In the genomic region with DNA sequence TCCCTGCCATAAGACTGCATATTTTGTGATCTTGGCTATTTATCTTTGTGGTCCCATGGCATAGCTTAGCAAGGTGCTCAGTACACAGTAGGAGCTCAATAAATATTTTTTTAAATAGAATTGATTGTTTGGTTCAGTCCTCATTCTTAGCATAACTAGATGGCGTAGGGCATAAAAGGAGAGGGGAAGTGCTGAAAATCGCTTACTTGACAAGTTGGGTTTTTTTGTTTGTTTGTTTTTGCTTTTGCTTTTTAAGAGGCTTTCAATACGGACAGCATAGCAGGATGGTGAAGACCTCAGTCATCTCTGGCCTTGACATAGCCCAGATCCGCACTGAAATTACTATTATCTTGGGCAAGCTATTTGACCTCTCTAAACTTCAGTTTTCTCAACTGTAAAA, we compare ENCODE assay signal across 23 cellular contexts.
DNase-seq lines count a peak whose midpoint lies in the region; ATAC-seq, FAIRE-seq and TF ChIP-seq lines count a peak whose summit lies in the region.
"Had no signal": no experiment of that assay in that cellular context is flagged by ENCODE, and none has a peak within 500 bp of the region (broad histone marks: within the 10 kb centered on the region; RNA-seq: fewer than 3 reads in every experiment).

No MANE protein-coding gene starts in this region.

- intact Hi-C loops in HepG2 (cut with micrococcal nuclease; ENCODE audit: unreplicated experiment), result no loop called here
- intact Hi-C loops in right lobe of liver (cut with DNase I), result no loop called here

- in situ Hi-C loops in HepG2 (cut with HindIII; ENCODE audit: extremely low pct_ligation_motif_present, low pct_unique_long_range_greater_than_20kb), result no loop called here

- H3K9ac ChIP-seq in HepG2 (ENCODE audit: insufficient read depth, low read depth, low read length), result no peak overlapping the region

- H2AFZ ChIP-seq in HepG2 (ENCODE audit: low read length), result no peak overlapping the region

- H3K27me3 ChIP-seq in HepG2 (ENCODE audit: control insufficient read depth in 1 of 2, insufficient read depth in 2 of 2, low read length in 2 of 2) (peaks cover 0 to 14% of the 10 kb centered on the region in 2 experiments; a peak in 2 of 5 replicates), right lobe of liver (no peaks in the 10 kb centered on the region)

- H3K36me3 Mint-ChIP-seq in nephron (ENCODE audit: low read depth), result no peaks in the 10 kb centered on the region
- H3K36me3 Mint-ChIP-seq in activated naive CD8-positive, alpha-beta T cell treated with anti-CD3 and anti-CD28 coated beads for 36 hours, result no peaks in the 10 kb centered on the region
- H3K36me3 Mint-ChIP-seq in activated CD4-positive, alpha-beta memory T cell treated with anti-CD3 and anti-CD28 coated beads, Interleukin-2, amount 10 ng/mL, durations not matched to agents 7 days and 5 days (ENCODE audit: low read depth), result no peaks in the 10 kb centered on the region
- H3K36me3 Mint-ChIP-seq: CD4-positive, CD25-positive, alpha-beta regulatory T cell; CD8-positive, alpha-beta memory T cell had no signal

- no peak overlapping the region for H3K4me3 ChIP-seq in HepG2 (replicated peaks in 1 of 3; ENCODE audit: insufficient read depth in 1 of 3, low read depth in 2 of 3, low read length in 3 of 3)
- no peak overlapping the region for H3K4me3 ChIP-seq in right lobe of liver
- H3K4me3 ChIP-seq: GM12878 had no signal

- H3K27ac ChIP-seq in HepG2 (ENCODE audit: extremely low read length, insufficient read depth, low read length) (no peak overlapping the region), right lobe of liver (peak overlapping the region in 1 of 3 donors; percentile 37), VCaP (peak overlapping the region; percentile 70)
- H3K27ac ChIP-seq: 22Rv1 had no signal

- TF ChIP-seq RAD21 in HepG2 (CRISPR knock-in tag; IDR thresholded peaks at IDR 0.05), result no peak

- peaks cover 2% of the 10 kb centered on the region for H3K9me3 Mint-ChIP-seq in nephron
- no peaks in the 10 kb centered on the region for H3K9me3 Mint-ChIP-seq in activated naive CD8-positive, alpha-beta T cell treated with anti-CD3 and anti-CD28 coated beads for 36 hours
- no peaks in the 10 kb centered on the region for H3K9me3 Mint-ChIP-seq in activated CD4-positive, alpha-beta memory T cell treated with anti-CD3 and anti-CD28 coated beads, Interleukin-2, amount 10 ng/mL, durations not matched to agents 7 days and 5 days
- H3K9me3 Mint-ChIP-seq: CD4-positive, CD25-positive, alpha-beta regulatory T cell; CD8-positive, alpha-beta memory T cell; HFFc6 had no signal

- H3K4me2 ChIP-seq in HepG2 (ENCODE audit: low read depth, low read length), result no peak overlapping the region

- H3K4me1 ChIP-seq in HepG2 (ENCODE audit: insufficient read depth, low read length) (peaks cover 15% of the 10 kb centered on the region), right lobe of liver (peaks cover 0 to 16% (median 0%) of the 10 kb centered on the region in 4 donors)

- peaks cover 24% of the 10 kb centered on the region for H3K4me1 Mint-ChIP-seq in nephron
- H3K4me1 Mint-ChIP-seq in activated naive CD8-positive, alpha-beta T cell treated with anti-CD3 and anti-CD28 coated beads for 36 hours, result no peaks in the 10 kb centered on the region
- H3K4me1 Mint-ChIP-seq in activated CD4-positive, alpha-beta memory T cell treated with anti-CD3 and anti-CD28 coated beads, Interleukin-2, amount 10 ng/mL, durations not matched to agents 7 days and 5 days, result peaks cover 4% of the 10 kb centered on the region
- H3K4me1 Mint-ChIP-seq: CD4-positive, CD25-positive, alpha-beta regulatory T cell; CD8-positive, alpha-beta memory T cell had no signal

- no peaks in the 10 kb centered on the region for H3K79me2 ChIP-seq in HepG2 (ENCODE audit: insufficient read depth, low read length)

- POLR2A ChIA-PET in HepG2 (lab: Yijun Ruan, JAX), result no interaction called here
- POLR2A ChIA-PET in activated CD4-positive, alpha-beta memory T cell treated with anti-CD3 and anti-CD28 coated beads, Interleukin-2, amount 10 ng/mL, durations not matched to agents 7 days and 5 days (lab: Charles Lee), result no interaction called here

- no peak for TF ChIP-seq CTCF in HepG2 (CRISPR knock-in tag; IDR thresholded peaks at IDR 0.05)
- TF ChIP-seq CTCF in right lobe of liver (IDR thresholded peaks at IDR 0.05), result no peak
- TF ChIP-seq CTCF in VCaP (conservative IDR thresholded peaks at IDR 0.05), result no peak
- TF ChIP-seq CTCF in nephron (IDR thresholded peaks at IDR 0.05; ENCODE audit: unreplicated experiment in 3 of 3), result no peak

- H3K27ac Mint-ChIP-seq in nephron, result peak overlapping the region in 2 of 3 experiments; percentile 26 to 29
- H3K27ac Mint-ChIP-seq in activated naive CD8-positive, alpha-beta T cell treated with anti-CD3 and anti-CD28 coated beads for 36 hours, result no peak overlapping the region
- no peak overlapping the region for H3K27ac Mint-ChIP-seq in activated CD4-positive, alpha-beta memory T cell treated with anti-CD3 and anti-CD28 coated beads, Interleukin-2, amount 10 ng/mL, durations not matched to agents 7 days and 5 days
- H3K27ac Mint-ChIP-seq: CD4-positive, CD25-positive, alpha-beta regulatory T cell; CD8-positive, alpha-beta memory T cell; HFFc6 had no signal

- no peak for ATAC-seq in HepG2
- ATAC-seq in right lobe of liver, result no peak
- ATAC-seq: GM12878, HCT116 had no signal

- DNase-seq in HepG2 (ENCODE audit: low spot score) (no peak), right lobe of liver (no peak)
- no peak for DNase-seq in effector CD8-positive, alpha-beta T cell (lab: John Stamatoyannopoulos, UW)
- no peak for DNase-seq in activated naive CD8-positive, alpha-beta T cell treated with anti-CD3 and anti-CD28 coated beads for 36 hours
- no peak for DNase-seq in activated CD4-positive, alpha-beta memory T cell treated with anti-CD3 and anti-CD28 coated beads, Interleukin-2, amount 10 ng/mL, durations not matched to agents 7 days and 5 days
- DNase-seq: C1 segment of cervical spinal cord; CD4-positive, CD25-positive, alpha-beta regulatory T cell; CD8-positive, alpha-beta memory T cell; COR-L47; DMS 273 treated with DMSO at 0.1 percent for 48 hours; DMS53; DND-41; EL; GOT3; H7; HFFc6 had no signal

- no peaks in the 10 kb centered on the region for H4K20me1 ChIP-seq in HepG2 (ENCODE audit: insufficient read depth, low read length)

- H3K36me3 ChIP-seq in HepG2 (replicated peaks in 1 of 2; ENCODE audit: control insufficient read depth in 1 of 2, insufficient read depth in 2 of 2, low read length in 2 of 2) (no peaks in the 10 kb centered on the region), right lobe of liver (no peaks in the 10 kb centered on the region)

- peaks cover 3% of the 10 kb centered on the region for H3K27me3 Mint-ChIP-seq in nephron (ENCODE audit: low read depth)
- peaks cover 22% of the 10 kb centered on the region for H3K27me3 Mint-ChIP-seq in activated naive CD8-positive, alpha-beta T cell treated with anti-CD3 and anti-CD28 coated beads for 36 hours
- H3K27me3 Mint-ChIP-seq in activated CD4-positive, alpha-beta memory T cell treated with anti-CD3 and anti-CD28 coated beads, Interleukin-2, amount 10 ng/mL, durations not matched to agents 7 days and 5 days, result peaks cover 12% of the 10 kb centered on the region

- FAIRE-seq in HepG2 (lab: Jason Lieb, UNC), result no peak
- FAIRE-seq: GM12878, GM19239, HTR-8/SVneo had no signal

- CTCF ChIA-PET in HepG2 (lab: Yijun Ruan, JAX; ENCODE audit: low intra/inter-chr PET ratio, low total read pairs), result no interaction called here
- CTCF ChIA-PET in activated CD4-positive, alpha-beta memory T cell treated with anti-CD3 and anti-CD28 coated beads, Interleukin-2, amount 10 ng/mL, durations not matched to agents 7 days and 5 days (lab: Charles Lee), result no interaction called here

- no peak for TF ChIP-seq POLR2A in HepG2 (IDR thresholded peaks at IDR 0.05; ENCODE audit: insufficient read depth in 1 of 2, low read depth in 2 of 2, low read length in 2 of 2)
- TF ChIP-seq POLR2A in right lobe of liver (IDR thresholded peaks at IDR 0.05), result no peak

- no peaks in the 10 kb centered on the region for H3K9me3 ChIP-seq in HepG2 (ENCODE audit: low read length)
- H3K9me3 ChIP-seq in right lobe of liver, result no peaks in the 10 kb centered on the region

- 64% methylated on average over 4 of the region's 4 CpGs for WGBS in HepG2 (ENCODE audit: low lambda C conversion rate)
- WGBS in right lobe of liver (ENCODE audit: insufficient coverage, low coverage, low lambda C conversion rate, missing lambda C conversion rate), result 57% methylated on average over 4 of the region's 4 CpGs

- no peak for TF ChIP-seq EP300 in HepG2 (IDR thresholded peaks at IDR 0.05; ENCODE audit: low read depth in 2 of 2, low read length in 2 of 2)
- TF ChIP-seq EP300 in HepG2 (CRISPR knock-in tag; IDR thresholded peaks at IDR 0.05; ENCODE audit: borderline replicate concordance), result no peak

- H3K4me3 Mint-ChIP-seq in nephron, result no peak overlapping the region
- H3K4me3 Mint-ChIP-seq in activated naive CD8-positive, alpha-beta T cell treated with anti-CD3 and anti-CD28 coated beads for 36 hours, result no peak overlapping the region
- H3K4me3 Mint-ChIP-seq in activated CD4-positive, alpha-beta memory T cell treated with anti-CD3 and anti-CD28 coated beads, Interleukin-2, amount 10 ng/mL, durations not matched to agents 7 days and 5 days, result no peak overlapping the region
- H3K4me3 Mint-ChIP-seq: CD4-positive, CD25-positive, alpha-beta regulatory T cell; CD8-positive, alpha-beta memory T cell; HFFc6 had no signal

- BruUV-seq in HepG2 (replicated peaks; lab: Mats Ljungman, UMichigan), result no TSS peak

TF ChIP-seq in HepG2, 621 proteins besides CTCF, POLR2A, EP300 and RAD21:
- peak; percentile 50; the same call in 1 of the 2 replicates for TF ChIP-seq MAFF (IDR thresholded peaks at IDR 0.05; ENCODE audit: low read depth, low read length)
- TF ChIP-seq MAFK (conservative IDR thresholded peaks at IDR 0.05 in 1 of 2, IDR thresholded peaks at IDR 0.05 in 1 of 2; ENCODE audit: low read length in 2 of 2), result peak; percentile 62
- no peak for TF ChIP-seq HMGA1 (CRISPR knock-in tag; conservative IDR thresholded peaks at IDR 0.05)

Comparison
In these comparisons a context has a peak if more than half of its experiments do, and no peak if none do; other contexts are left out.
1. H3K27ac Mint-ChIP-seq: peak in nephron (2 of 3); none in activated naive CD8-positive, alpha-beta T cell treated with anti-CD3 and anti-CD28 coated beads for 36 hours (single experiment) and activated CD4-positive, alpha-beta memory T cell treated with anti-CD3 and anti-CD28 coated beads, Interleukin-2, amount 10 ng/mL, durations not matched to agents 7 days and 5 days (single experiment).